In the genomic region with DNA sequence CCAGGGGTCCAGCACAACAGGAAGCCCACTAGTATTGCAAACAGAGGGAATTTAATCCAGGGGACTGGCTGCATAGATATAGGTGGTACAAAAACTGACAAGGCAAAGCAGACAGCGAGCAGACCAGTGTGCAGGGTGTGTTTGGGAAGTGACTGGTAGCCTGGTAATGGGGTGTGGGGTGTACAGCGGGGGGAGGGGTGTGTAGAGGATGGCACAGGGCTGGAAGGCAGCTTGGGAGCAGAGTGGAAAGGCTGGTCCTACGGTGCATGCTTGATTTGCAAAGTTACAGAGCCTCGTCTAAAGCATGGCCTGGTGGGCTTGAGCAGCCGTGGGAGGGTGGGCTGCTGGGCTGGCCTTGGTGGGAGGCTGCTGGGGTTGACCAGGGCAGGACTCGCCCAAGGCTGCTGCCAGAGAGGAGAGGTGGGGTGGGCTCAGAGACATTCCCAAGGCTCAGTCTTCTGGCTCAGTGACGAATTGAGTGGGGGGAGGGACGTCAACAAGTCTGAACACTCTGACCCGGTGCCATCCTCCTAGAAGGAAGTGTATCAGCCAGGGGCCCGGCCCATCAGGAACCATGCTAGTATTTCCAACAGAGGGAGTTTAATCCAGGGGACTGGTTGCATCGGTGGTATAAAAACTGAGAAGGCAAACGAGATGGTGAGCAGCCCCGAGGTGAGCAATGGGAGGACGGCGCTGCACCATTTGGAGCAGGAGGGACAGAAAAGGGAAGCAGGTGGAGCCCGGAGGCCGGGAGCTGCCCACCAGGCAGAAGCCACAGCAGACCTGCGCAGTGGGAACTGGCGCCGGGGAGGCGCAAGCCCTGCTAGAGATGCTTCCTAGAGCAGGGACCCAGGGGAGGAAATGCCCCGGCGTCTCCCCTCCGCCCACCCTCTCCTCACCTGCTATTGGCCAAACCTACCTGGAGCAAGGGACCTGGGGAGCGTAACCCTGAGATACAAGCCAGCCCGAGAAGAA, we compare ENCODE assay signal across 1 cellular context.
TF ChIP-seq lines count a peak whose summit lies in the region.

No MANE protein-coding gene starts in this region.

TF ChIP-seq in H1, 55 proteins besides CTCF, POLR2A, EP300 and RAD21 (continued from another document):
- TF ChIP-seq, protein P1, sequence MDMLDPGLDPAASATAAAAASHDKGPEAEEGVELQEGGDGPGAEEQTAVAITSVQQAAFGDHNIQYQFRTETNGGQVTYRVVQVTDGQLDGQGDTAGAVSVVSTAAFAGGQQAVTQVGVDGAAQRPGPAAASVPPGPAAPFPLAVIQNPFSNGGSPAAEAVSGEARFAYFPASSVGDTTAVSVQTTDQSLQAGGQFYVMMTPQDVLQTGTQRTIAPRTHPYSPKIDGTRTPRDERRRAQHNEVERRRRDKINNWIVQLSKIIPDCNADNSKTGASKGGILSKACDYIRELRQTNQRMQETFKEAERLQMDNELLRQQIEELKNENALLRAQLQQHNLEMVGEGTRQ (IDR thresholded peaks at IDR 0.05; ENCODE audit: low read length), result no peak
- no peak for TF ChIP-seq SAP30 (IDR thresholded peaks at IDR 0.05; ENCODE audit: insufficient read depth, insufficient replicate concordance, low read length)
- no peak for TF ChIP-seq YY1 (IDR thresholded peaks at IDR 0.05; ENCODE audit: low read depth, low read length)
- TF ChIP-seq SUZ12 (IDR thresholded peaks at IDR 0.05; ENCODE audit: low read length), result no peak
- no peak for TF ChIP-seq CREB1 (IDR thresholded peaks at IDR 0.05)
